Comparison of ENCODE assay signal across 13 cellular contexts in the genomic region with DNA sequence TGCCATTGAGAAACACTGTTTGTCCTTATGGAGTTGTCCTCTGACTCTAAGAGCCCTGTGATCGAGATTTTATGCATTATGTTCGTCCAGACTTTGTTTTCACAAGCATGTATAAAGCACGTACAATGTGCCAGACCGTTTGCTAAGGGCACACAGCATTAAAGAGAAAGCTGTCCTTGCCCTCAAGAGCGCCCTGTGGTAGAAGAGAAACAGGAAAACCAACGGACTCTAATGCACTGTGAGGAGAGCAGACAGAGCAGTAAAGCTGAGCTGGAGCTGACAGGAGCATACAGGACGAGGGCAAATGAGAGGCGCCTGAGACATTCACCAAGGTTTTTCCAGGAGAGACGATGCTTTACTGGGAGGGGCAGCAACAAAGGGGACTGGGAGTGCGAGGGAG.
DNase-seq lines count a peak whose midpoint lies in the region; ATAC-seq, FAIRE-seq and TF ChIP-seq lines count a peak whose summit lies in the region.
"Had no signal": no experiment of that assay in that cellular context is flagged by ENCODE, and none has a peak within 500 bp of the region (broad histone marks: within the 10 kb centered on the region; RNA-seq: fewer than 3 reads in every experiment).

No MANE protein-coding gene starts in this region.

- peak overlapping the region; percentile 10 for H3K4me3 Mint-ChIP-seq in natural killer cell treated with Interleukin-12 subunit alpha and Interleukin-12 subunit beta and Interleukin-15 and Interleukin-18, amount 100 ng/mL, for 72 hours

- H3K9me3 ChIP-seq in BLaER1 (0 out of 2 replicates have a peak, but pooled peaks cover 3% of the 10 kb centered on the region), pancreas (no peaks in the 10 kb centered on the region)

- H3K27me3 Mint-ChIP-seq in natural killer cell treated with Interleukin-12 subunit alpha and Interleukin-12 subunit beta and Interleukin-15 and Interleukin-18, amount 100 ng/mL, for 72 hours = peaks cover 9 to 28% of the 10 kb centered on the region in 2 donors

- no peak for TF ChIP-seq CTCF in pancreas (IDR thresholded peaks at IDR 0.05)

- H3K4me1 ChIP-seq in BLaER1 (peaks cover 11% of the 10 kb centered on the region), pancreas (peaks cover 0 to 8% (median 0%) of the 10 kb centered on the region in 3 donors)

- peaks cover 0 to 6% of the 10 kb centered on the region in 2 donors for H3K4me1 Mint-ChIP-seq in natural killer cell treated with Interleukin-12 subunit alpha and Interleukin-12 subunit beta and Interleukin-15 and Interleukin-18, amount 100 ng/mL, for 72 hours (ENCODE audit: low read depth in 2 of 2)

- H3K27ac ChIP-seq in BLaER1 (no peak overlapping the region), pancreas (no peak overlapping the region)
- H3K27ac ChIP-seq: GM23248 had no signal

- H3K36me3 Mint-ChIP-seq in natural killer cell treated with Interleukin-12 subunit alpha and Interleukin-12 subunit beta and Interleukin-15 and Interleukin-18, amount 100 ng/mL, for 72 hours = no peaks in the 10 kb centered on the region

- WGBS in pancreas, 2 donors = 46 to 51% methylated on average over 10 of the region's 10 CpGs

- H3K4me2 ChIP-seq in BLaER1 = peak overlapping the region; percentile 39

- no peaks in the 10 kb centered on the region for H3K36me3 ChIP-seq in BLaER1
- no peaks in the 10 kb centered on the region for H3K36me3 ChIP-seq in pancreas

- H3K9ac ChIP-seq in BLaER1 = no peak overlapping the region
- H3K9ac ChIP-seq: GM23248 had no signal

- H3K27me3 ChIP-seq in BLaER1 (no peaks in the 10 kb centered on the region), pancreas (no peaks in the 10 kb centered on the region)

- H3K4me3 ChIP-seq in BLaER1 (no peak overlapping the region), pancreas (no peak overlapping the region)
- H3K4me3 ChIP-seq: GM23248 had no signal

- no peaks in the 10 kb centered on the region for H4K20me1 ChIP-seq in BLaER1

- no peak for FAIRE-seq in pancreas (lab: Jason Lieb, UNC)
- FAIRE-seq: GM12892 had no signal

- intact Hi-C loops in pancreas (cut with DNase I) = no loop called here

- ATAC-seq in GM19025 (IDR thresholded peaks at IDR 0.05; ENCODE audit: low read depth, unreplicated experiment) (peak; percentile 66), GM21825 (IDR thresholded peaks at IDR 0.05; ENCODE audit: unreplicated experiment) (no peak), GM18519 (IDR thresholded peaks at IDR 0.05; ENCODE audit: low FRiP score, unreplicated experiment) (no peak), left lobe of liver (no peak), pancreas (no peak)
- ATAC-seq in natural killer cell treated with Interleukin-12 subunit alpha and Interleukin-12 subunit beta and Interleukin-15 and Interleukin-18, amount 100 ng/mL, for 72 hours = no peak

- H3K9me3 Mint-ChIP-seq in natural killer cell treated with Interleukin-12 subunit alpha and Interleukin-12 subunit beta and Interleukin-15 and Interleukin-18, amount 100 ng/mL, for 72 hours = no peaks in the 10 kb centered on the region

- H3K27ac Mint-ChIP-seq in natural killer cell treated with Interleukin-12 subunit alpha and Interleukin-12 subunit beta and Interleukin-15 and Interleukin-18, amount 100 ng/mL, for 72 hours = no peak overlapping the region

- peak; percentile 14 for DNase-seq in OCI-M1 (lab: John Stamatoyannopoulos, UW)
- no peak for DNase-seq in natural killer cell treated with Interleukin-12 subunit alpha and Interleukin-12 subunit beta and Interleukin-15 and Interleukin-18, amount 100 ng/mL, for 72 hours (ENCODE audit: low spot score)
- DNase-seq in left lobe of liver (ENCODE audit: low spot score) = no peak
- DNase-seq in pancreas = no peak
- DNase-seq: activated T-cell treated with anti-CD3 and anti-CD28 coated beads, Interleukin-2, amount 50 U/mL, for 48 hours; central memory CD4-positive, alpha-beta T cell; GM23248; NCI-H1105 had no signal
